Comparison of ENCODE assay signal across 18 cellular contexts in genomic region chr7:18429547-18429946, GRCh38.
DNase-seq lines count a peak whose midpoint lies in the region; ATAC-seq and TF ChIP-seq lines count a peak whose summit lies in the region.
"Had no signal": no experiment of that assay in that cellular context is flagged by ENCODE, and none has a peak within 500 bp of the region (broad histone marks: within the 10 kb centered on the region; RNA-seq: fewer than 3 reads in every experiment).

No MANE protein-coding gene starts in this region.

- H3K27ac ChIP-seq in PC-3 (ENCODE audit: low read length) = peak overlapping the region; percentile 38
- H3K27ac ChIP-seq in mesenchymal stem cell (ENCODE audit: low read length, poor library complexity, severe bottlenecking) = peak overlapping the region; percentile 17
- H3K27ac ChIP-seq in neuronal stem cell (replicated peaks; ENCODE audit: low read length) = no peak overlapping the region
- H3K27ac ChIP-seq: esophagus muscularis mucosa, neural progenitor cell, right lobe of liver, SJCRH30, tibial artery had no signal

- no peak overlapping the region for H2BK5ac ChIP-seq in mesenchymal stem cell (ENCODE audit: low read depth, low read length, poor library complexity, severe bottlenecking)
- H2BK5ac ChIP-seq in neuronal stem cell (ENCODE audit: low read length) = no peak overlapping the region

- CTCF ChIA-PET in PC-3 (lab: Charles Lee) = no interaction called here

- DNase-seq in COLO829 (ENCODE audit: low spot score) (peak; percentile 40), PC-3 (peak; percentile 79), choroid plexus epithelial cell (ENCODE audit: low read depth) (peak; percentile 64), mesenchymal stem cell (peak; percentile 29), neuronal stem cell (ENCODE audit: low spot score) (no peak), DMS53 treated with DMSO at 0.1 percent for 48 hours (lab: John Stamatoyannopoulos, UW; ENCODE audit: unreplicated experiment) (no peak), immature natural killer cell (no peak)
- no peak for DNase-seq in activated CD8-positive, alpha-beta memory T cell treated with anti-CD3 and anti-CD28 coated beads, Interleukin-2, amount 50 U/mL, for 4 hours
- DNase-seq: cortex of kidney; GOT3; right lobe of liver; SJCRH30; stimulated activated CD4-positive, alpha-beta T cell treated with anti-CD3 and anti-CD28 coated beads, Interleukin-4, amount 100 ng/mL, for 24 hours; tibial artery had no signal

- H3K9me3 Mint-ChIP-seq in immature natural killer cell = no peaks in the 10 kb centered on the region

- no peak overlapping the region for H3K27ac Mint-ChIP-seq in immature natural killer cell
- H3K27ac Mint-ChIP-seq: B cell, neural progenitor cell had no signal

- BruUV-seq in PC-3 (replicated peaks; lab: Mats Ljungman, UMichigan) = no TSS peak

- no peaks in the 10 kb centered on the region for H3K9me2 ChIP-seq in PC-3 (replicated peaks; ENCODE audit: low read length)

- no peaks in the 10 kb centered on the region for H3K79me2 ChIP-seq in PC-3 (ENCODE audit: low read length)

- H3K9me3 ChIP-seq in PC-3 (ENCODE audit: low read length) = no peaks in the 10 kb centered on the region
- no peaks in the 10 kb centered on the region for H3K9me3 ChIP-seq in mesenchymal stem cell (ENCODE audit: control insufficient read depth, low read length)
- H3K9me3 ChIP-seq in neuronal stem cell (replicated peaks in 1 of 2; ENCODE audit: control insufficient read depth in 2 of 2, insufficient read depth in 1 of 2, low read depth in 1 of 2, low read length in 2 of 2) = no peaks in the 10 kb centered on the region
- H3K9me3 ChIP-seq: esophagus muscularis mucosa, right lobe of liver, SJCRH30, tibial artery had no signal

- H3K79me1 ChIP-seq in mesenchymal stem cell (replicated peaks; ENCODE audit: low read length, poor library complexity, severe bottlenecking) = no peaks in the 10 kb centered on the region
- no peaks in the 10 kb centered on the region for H3K79me1 ChIP-seq in neuronal stem cell (ENCODE audit: low read depth, low read length)

- H3K23ac ChIP-seq in mesenchymal stem cell (ENCODE audit: low read length in 2 of 2) (no peak overlapping the region), neuronal stem cell (ENCODE audit: low read depth, low read length, poor library complexity) (no peak overlapping the region)

- no peak for TF ChIP-seq CTCF in PC-3 (conservative IDR thresholded peaks at IDR 0.05; ENCODE audit: low read depth, low read length)
- TF ChIP-seq CTCF in choroid plexus epithelial cell (conservative IDR thresholded peaks at IDR 0.05; ENCODE audit: low read depth, low read length) = no peak

- H3K27me3 Mint-ChIP-seq in immature natural killer cell (ENCODE audit: low read depth in 3 of 3) = no peaks in the 10 kb centered on the region
- H3K27me3 Mint-ChIP-seq: B cell had no signal

- 5% methylated on average over 1 of the region's 3 CpGs for WGBS in mesenchymal stem cell
- no CpG with 5 or more reads among the region's 3 CpGs for WGBS in neuronal stem cell (ENCODE audit: extremely low coverage in 2 of 2, insufficient read length in 2 of 2, insufficient replicate concordance in 1 of 2), 2 donors

- no peak overlapping the region for H3K18ac ChIP-seq in mesenchymal stem cell (ENCODE audit: low read depth in 1 of 2, low read length in 2 of 2)
- no peak overlapping the region for H3K18ac ChIP-seq in neuronal stem cell (ENCODE audit: low read length)

- no peak overlapping the region for H3K14ac ChIP-seq in mesenchymal stem cell (ENCODE audit: low read length in 2 of 2)
- H3K14ac ChIP-seq in neuronal stem cell (ENCODE audit: low read length) = no peak overlapping the region

- no peak overlapping the region for H4K8ac ChIP-seq in mesenchymal stem cell (ENCODE audit: low read length)
- no peak overlapping the region for H4K8ac ChIP-seq in neuronal stem cell (ENCODE audit: low read depth, low read length)

- H3K27me3 ChIP-seq in PC-3 (ENCODE audit: low read length) (no peaks in the 10 kb centered on the region), mesenchymal stem cell (ENCODE audit: control insufficient read depth in 1 of 2, insufficient read depth in 1 of 2, low read length in 2 of 2) (no peaks in the 10 kb centered on the region), neuronal stem cell (ENCODE audit: control insufficient read depth in 3 of 3, insufficient read depth in 3 of 3, low read depth in 1 of 3, low read length in 3 of 3) (no peaks in the 10 kb centered on the region)
- H3K27me3 ChIP-seq: esophagus muscularis mucosa, neural progenitor cell, right lobe of liver, SJCRH30, tibial artery had no signal

- no peak overlapping the region for H3K4me3 ChIP-seq in PC-3 (ENCODE audit: low read length)
- H3K4me3 ChIP-seq in choroid plexus epithelial cell (ENCODE audit: low read depth, low read length) = no peak overlapping the region
- no peak overlapping the region for H3K4me3 ChIP-seq in mesenchymal stem cell (ENCODE audit: insufficient read depth in 1 of 2, low read depth in 1 of 2, low read length in 2 of 2)
- H3K4me3 ChIP-seq in neuronal stem cell (ENCODE audit: low read length in 2 of 2) = no peak overlapping the region
- H3K4me3 ChIP-seq: esophagus muscularis mucosa, lung, neural progenitor cell, right lobe of liver, SJCRH30, tibial artery had no signal

- H4K91ac ChIP-seq in mesenchymal stem cell (ENCODE audit: low read length) = no peak overlapping the region
- H4K91ac ChIP-seq in neuronal stem cell (ENCODE audit: low read depth, low read length, poor library complexity) = no peak overlapping the region

- no peaks in the 10 kb centered on the region for H3F3A ChIP-seq in PC-3 (ENCODE audit: low read length, unreplicated experiment)

- peak; percentile 37 for ATAC-seq in PC-3
- ATAC-seq: right lobe of liver had no signal

- no peak overlapping the region for H2BK120ac ChIP-seq in mesenchymal stem cell (ENCODE audit: low read depth, low read length)
- H2BK120ac ChIP-seq in neuronal stem cell (ENCODE audit: low read depth, low read length) = no peak overlapping the region

- no peaks in the 10 kb centered on the region for H3K4me1 Mint-ChIP-seq in immature natural killer cell

- H3K4ac ChIP-seq in mesenchymal stem cell (ENCODE audit: low read depth in 1 of 2, low read length in 2 of 2) (no peak overlapping the region), neuronal stem cell (ENCODE audit: low read length) (no peak overlapping the region)

- no peak overlapping the region for H3K4me3 Mint-ChIP-seq in immature natural killer cell
- H3K4me3 Mint-ChIP-seq: B cell, neural progenitor cell had no signal

- H3K36me3 Mint-ChIP-seq in immature natural killer cell = peaks cover 0 to 20% (median 0%) of the 10 kb centered on the region in 3 donors
- H3K36me3 Mint-ChIP-seq: neural progenitor cell had no signal

- H2AFZ ChIP-seq in PC-3 (ENCODE audit: low read length) = 0 out of 2 replicates have a peak overlapping the region, but pooled peaks have one; percentile 39
- H2AFZ ChIP-seq in mesenchymal stem cell (ENCODE audit: low read depth, low read length) = no peak overlapping the region
- no peak overlapping the region for H2AFZ ChIP-seq in neuronal stem cell (ENCODE audit: low read length)
- H2AFZ ChIP-seq: neural progenitor cell had no signal

- POLR2A ChIA-PET in PC-3 (lab: Charles Lee; ENCODE audit: unreplicated experiment) = no interaction called here

- H3K4me2 ChIP-seq in PC-3 (ENCODE audit: low read length) (peak overlapping the region; percentile 65), mesenchymal stem cell (ENCODE audit: low read length, poor library complexity, severe bottlenecking) (no peak overlapping the region), neuronal stem cell (ENCODE audit: insufficient read depth, low read length, poor library complexity, severe bottlenecking) (no peak overlapping the region)
- H3K4me2 ChIP-seq: neural progenitor cell had no signal

- H4K20me1 ChIP-seq in PC-3 (ENCODE audit: low read length) = no peaks in the 10 kb centered on the region

- H2AK5ac ChIP-seq in mesenchymal stem cell (ENCODE audit: low read length, severe bottlenecking) (no peak overlapping the region), neuronal stem cell (ENCODE audit: low read depth, low read length) (no peak overlapping the region)

- no peak overlapping the region for H2BK12ac ChIP-seq in mesenchymal stem cell (ENCODE audit: low read length in 2 of 2)
- H2BK12ac ChIP-seq in neuronal stem cell (ENCODE audit: low read length) = no peak overlapping the region

- H3K4me1 ChIP-seq in PC-3 (ENCODE audit: insufficient read depth, low read length) (peaks cover 47% of the 10 kb centered on the region), mesenchymal stem cell (ENCODE audit: control insufficient read depth, insufficient read depth, low read depth, low read length) (peaks cover 3% of the 10 kb centered on the region), neuronal stem cell (ENCODE audit: control insufficient read depth in 2 of 2, insufficient read depth in 1 of 2, low read depth in 1 of 2, low read length in 2 of 2) (peaks cover 1 to 5% of the 10 kb centered on the region in 2 donors)
- H3K4me1 ChIP-seq: right lobe of liver had no signal

- intact Hi-C loops in PC-3 (cut with micrococcal nuclease) = no loop called here

- H2BK15ac ChIP-seq in mesenchymal stem cell (ENCODE audit: low read depth, poor library complexity, severe bottlenecking) = no peak overlapping the region
- no peak overlapping the region for H2BK15ac ChIP-seq in neuronal stem cell (ENCODE audit: low read length)

- H3K36me3 ChIP-seq in PC-3 (ENCODE audit: low read depth, low read length) (no peaks in the 10 kb centered on the region), mesenchymal stem cell (ENCODE audit: control insufficient read depth in 1 of 2, insufficient read depth in 2 of 2, low read depth in 1 of 2, low read length in 2 of 2) (no peaks in the 10 kb centered on the region), neuronal stem cell (replicated peaks in 1 of 2; ENCODE audit: control insufficient read depth in 2 of 2, insufficient read depth in 2 of 2, low read length in 2 of 2) (no peaks in the 10 kb centered on the region)
- H3K36me3 ChIP-seq: esophagus muscularis mucosa, neural progenitor cell, right lobe of liver, SJCRH30, tibial artery had no signal

- H3K9ac ChIP-seq in PC-3 (ENCODE audit: low read length) (no peak overlapping the region), mesenchymal stem cell (ENCODE audit: low read length) (no peak overlapping the region), neuronal stem cell (ENCODE audit: low read depth, low read length, poor library complexity) (no peak overlapping the region)
- H3K9ac ChIP-seq: neural progenitor cell had no signal

Comparison
In these comparisons a context has a peak if more than half of its experiments do, and no peak if none do; other contexts are left out.
1. DNase-seq: peak in COLO829 (single experiment), PC-3 (single experiment), choroid plexus epithelial cell (single experiment) and mesenchymal stem cell (single experiment); none in neuronal stem cell (single experiment), activated CD8-positive, alpha-beta memory T cell treated with anti-CD3 and anti-CD28 coated beads, Interleukin-2, amount 50 U/mL, for 4 hours (single experiment), DMS53 treated with DMSO at 0.1 percent for 48 hours (single experiment) and immature natural killer cell (0 of 3).